8 cellular contexts compared by ENCODE assay signal in genomic region chr4:89838005-89838404, GRCh38. TPM values are rescaled to one million over a fixed set of nuclear protein-coding genes. Genes with fewer than 3 reads are reported as not detected.
DNase-seq lines count a peak whose midpoint lies in the region; ATAC-seq, FAIRE-seq and TF ChIP-seq lines count a peak whose summit lies in the region.

No MANE protein-coding gene starts in this region.

- FAIRE-seq in bronchial epithelial cell (lab: Jason Lieb, UNC) = no peak

- peaks cover 6% of the 10 kb centered on the region for H3K4me1 Mint-ChIP-seq in Calu3 (ENCODE audit: low read depth, unreplicated experiment)

- H3K4me2 ChIP-seq in Loucy (ENCODE audit: low read depth, low read length, poor library complexity, severe bottlenecking) (peak overlapping the region; percentile 71), Karpas-422 (ENCODE audit: low read depth, low read length, poor library complexity, severe bottlenecking) (no peak overlapping the region)

- peaks cover 37% of the 10 kb centered on the region for H3K79me2 ChIP-seq in Loucy (ENCODE audit: insufficient read depth, low read length)
- H3K79me2 ChIP-seq in Karpas-422 (ENCODE audit: low read length) = no peaks in the 10 kb centered on the region

- H4K20me1 ChIP-seq in Loucy (ENCODE audit: insufficient read depth, low read length, poor library complexity, severe bottlenecking) (peaks cover 5% of the 10 kb centered on the region), Karpas-422 (ENCODE audit: insufficient read depth, low read depth, low read length) (no peaks in the 10 kb centered on the region)

- DNase-seq in Calu3 = no peak
- peak; percentile 52 for DNase-seq in bronchial epithelial cell (ENCODE audit: low read depth)
- DNase-seq in middle frontal gyrus (ENCODE audit: extremely low spot score, low spot score) = no peak
- DNase-seq in Karpas-422 = no peak

- no peaks in the 10 kb centered on the region for H3F3A ChIP-seq in Loucy (ENCODE audit: low read depth)

- H3K4me1 ChIP-seq in Loucy (ENCODE audit: insufficient read depth, low read length, poor library complexity, severe bottlenecking) = peaks cover 34% of the 10 kb centered on the region
- H3K4me1 ChIP-seq in mesodermal cell (ENCODE audit: control insufficient read depth, insufficient read depth, low read length, poor library complexity, severe bottlenecking) = peaks cover 6% of the 10 kb centered on the region
- no peaks in the 10 kb centered on the region for H3K4me1 ChIP-seq in Karpas-422 (ENCODE audit: low read length)

- WGBS in mesodermal cell (ENCODE audit: insufficient coverage in 2 of 2), 2 experiments = 2 to 5% methylated on average over 4 to 6 of the region's 9 CpGs

- H3K9me3 ChIP-seq in Loucy (ENCODE audit: insufficient read depth, low read depth, low read length) (no peaks in the 10 kb centered on the region), mesodermal cell (ENCODE audit: control insufficient read depth, low read length) (no peaks in the 10 kb centered on the region), Karpas-422 (ENCODE audit: low read length) (no peaks in the 10 kb centered on the region)

- peak overlapping the region; percentile 99 for H2AFZ ChIP-seq in Loucy (ENCODE audit: low read length)
- no peak overlapping the region for H2AFZ ChIP-seq in Karpas-422 (ENCODE audit: low read length)

- intact Hi-C loops in Calu3 (cut with micrococcal nuclease; ENCODE audit: unreplicated experiment) = loop anchor here (5.0 kb wide), 1 partner anchor 36 kb away; no protein-coding TSS in a partner anchor

- no peak for ATAC-seq in GM21423 (IDR thresholded peaks at IDR 0.05; ENCODE audit: unreplicated experiment)
- ATAC-seq in HG02884 (IDR thresholded peaks at IDR 0.05; ENCODE audit: unreplicated experiment) = no peak

- peak overlapping the region; percentile 67 for H3K27ac ChIP-seq in mesodermal cell (ENCODE audit: low read depth, low read length, severe bottlenecking)
- H3K27ac ChIP-seq in Karpas-422 (ENCODE audit: low read length) = no peak overlapping the region

- H3K4me3 Mint-ChIP-seq in Calu3 (ENCODE audit: low read depth, unreplicated experiment) = peak overlapping the region; percentile 97

- no TSS peak for BruUV-seq in Calu3 (replicated peaks; lab: Mats Ljungman, UMichigan)

- H3K27me3 ChIP-seq in Loucy (ENCODE audit: insufficient read depth, low read length, poor library complexity, severe bottlenecking) (no peaks in the 10 kb centered on the region), bronchial epithelial cell (ENCODE audit: control insufficient read depth, insufficient read depth, low read length) (no peaks in the 10 kb centered on the region), Karpas-422 (ENCODE audit: low read length) (0 out of 2 replicates have a peak, but pooled peaks cover 3% of the 10 kb centered on the region)

- H3K4me3 ChIP-seq in Loucy (ENCODE audit: low read length, poor library complexity, severe bottlenecking) (peak overlapping the region; percentile 97), bronchial epithelial cell (ENCODE audit: low read depth, low read length) (peak overlapping the region; percentile 81), mesodermal cell (ENCODE audit: extremely low read depth, insufficient read depth, low read length, poor library complexity, severe bottlenecking) (peak overlapping the region; percentile 60), Karpas-422 (ENCODE audit: low read length) (no peak overlapping the region)

- H3K9me3 Mint-ChIP-seq in Calu3 (ENCODE audit: low read depth, unreplicated experiment) = no peaks in the 10 kb centered on the region

- no peaks in the 10 kb centered on the region for H3K36me3 ChIP-seq in Loucy (ENCODE audit: insufficient read depth, low read length)
- peaks cover 2% of the 10 kb centered on the region for H3K36me3 ChIP-seq in bronchial epithelial cell (ENCODE audit: control insufficient read depth, insufficient read depth, low read length)
- peaks cover 11% of the 10 kb centered on the region for H3K36me3 ChIP-seq in mesodermal cell (ENCODE audit: control insufficient read depth, insufficient read depth, low read length)
- H3K36me3 ChIP-seq in Karpas-422 (ENCODE audit: insufficient read depth, low read length) = no peaks in the 10 kb centered on the region

- H3K9ac ChIP-seq in Loucy (ENCODE audit: low read depth, low read length, poor library complexity, severe bottlenecking) (peak overlapping the region; percentile 91), Karpas-422 (ENCODE audit: low read length) (no peak overlapping the region)

- H3K9me2 ChIP-seq in Loucy (replicated peaks; ENCODE audit: low read depth, low read length) = no peaks in the 10 kb centered on the region
- no peaks in the 10 kb centered on the region for H3K9me2 ChIP-seq in Karpas-422 (replicated peaks; ENCODE audit: insufficient read depth, low read length)

- TF ChIP-seq CTCF in Calu3 (IDR thresholded peaks at IDR 0.05; ENCODE audit: unreplicated experiment) (no peak), Loucy (conservative IDR thresholded peaks at IDR 0.05; ENCODE audit: low read length) (no peak), bronchial epithelial cell (IDR thresholded peaks at IDR 0.05; ENCODE audit: insufficient read depth, low read length, severe bottlenecking) (no peak)

- H3K27ac Mint-ChIP-seq in Calu3 (ENCODE audit: unreplicated experiment) = peak overlapping the region; percentile 85

- H3K27me3 Mint-ChIP-seq in Calu3 (ENCODE audit: unreplicated experiment) = no peaks in the 10 kb centered on the region

- CTCF ChIA-PET in Calu3 (lab: Charles Lee) = interaction anchor here (0.6 kb wide), 1 partner anchor 82 kb away, joined by 5 read pairs; no protein-coding TSS in a partner anchor

- peaks cover 29% of the 10 kb centered on the region for H3K36me3 Mint-ChIP-seq in Calu3 (ENCODE audit: insufficient read depth, unreplicated experiment)

RNA-seq across cellular contexts. Expression of gene SNCA, which starts 1.0 kb away (rescaled TPM):
- 27.6 and 36.8 TPM in 2 replicates for total RNA-seq in Calu3 (2022)
- 30.0 and 31.6 TPM in 2 replicates for total RNA-seq in bronchial epithelial cell
- polyA plus RNA-seq in mesodermal cell (2013, experiment 1 of 2) = 41.7 TPM
- 39.6 TPM for polyA plus RNA-seq in mesodermal cell (2013, experiment 2 of 2)
- not detected in 2 replicates for total RNA-seq in Karpas-422 (2014; rRNA removed; shearing (Covaris generic); ENCODE audit: low replicate concordance)

RNA-seq across cellular contexts. Expression of gene MMRN1, which starts 56.6 kb away (rescaled TPM):
- not detected in 2 replicates for total RNA-seq in Calu3 (2022)
- total RNA-seq in bronchial epithelial cell = under 0.01 TPM in 1 of 2 replicates, not detected in the other
- 16.1 TPM for polyA plus RNA-seq in mesodermal cell (2013, experiment 1 of 2)
- polyA plus RNA-seq in mesodermal cell (2013, experiment 2 of 2) = 12.5 TPM
- not detected in 2 replicates for total RNA-seq in Karpas-422 (2014; rRNA removed; shearing (Covaris generic); ENCODE audit: low replicate concordance)

Comparison
In these comparisons a context has a peak if more than half of its experiments do, and no peak if none do; other contexts are left out.
1. RNA of gene SNCA, which starts 1.0 kb away (total RNA-seq): 27.6 to 36.8 TPM in Calu3 and 30.0 to 31.6 TPM in bronchial epithelial cell; not detected in Karpas-422; every median in the first group is over 10 times any median in the second.